8 cellular contexts compared by ENCODE assay signal in the genomic region with DNA sequence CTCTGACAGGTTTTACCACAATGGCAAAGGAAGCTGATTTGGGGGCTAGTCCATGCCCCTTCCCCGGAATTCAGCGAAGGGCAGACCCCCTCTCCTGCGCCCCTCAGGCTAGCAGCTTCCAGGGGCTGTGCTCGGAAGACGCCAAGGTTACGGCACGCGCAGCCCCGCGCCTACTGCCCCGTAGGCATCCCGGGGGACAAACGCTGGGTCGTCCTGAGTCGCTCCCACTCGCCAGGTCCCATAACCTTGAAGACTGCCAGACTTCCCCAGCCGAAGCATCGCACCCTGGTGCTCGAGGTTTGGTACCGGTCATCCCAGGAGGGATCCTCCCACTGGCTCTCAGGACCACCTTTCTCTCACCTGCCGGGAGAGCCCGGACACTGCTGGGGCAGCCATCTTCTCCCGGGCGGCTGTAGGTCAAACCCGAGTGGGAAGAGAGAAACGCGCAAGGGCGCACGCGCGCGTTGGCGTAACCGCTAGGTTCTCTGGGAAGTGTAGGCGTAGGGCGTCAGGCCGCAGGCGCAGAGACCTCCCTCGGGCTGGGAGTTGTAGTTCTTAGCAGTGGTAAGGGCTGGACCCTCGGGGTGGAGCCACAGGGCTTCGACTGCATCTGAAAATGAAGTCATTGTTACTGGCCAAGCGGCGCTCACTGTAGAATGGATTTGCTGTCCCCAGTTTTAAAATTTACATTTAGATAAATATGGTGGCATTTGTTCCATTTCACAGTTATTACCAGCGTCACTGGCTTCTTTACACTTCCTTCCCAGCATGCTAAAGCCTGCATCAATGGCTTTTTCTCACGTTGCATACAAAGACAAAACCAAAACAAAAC. TPM values are rescaled to one million over a fixed set of nuclear protein-coding genes. Genes with fewer than 3 reads are reported as not detected.
DNase-seq lines count a peak whose midpoint lies in the region; ATAC-seq, FAIRE-seq and TF ChIP-seq lines count a peak whose summit lies in the region.

A gene with protein sequence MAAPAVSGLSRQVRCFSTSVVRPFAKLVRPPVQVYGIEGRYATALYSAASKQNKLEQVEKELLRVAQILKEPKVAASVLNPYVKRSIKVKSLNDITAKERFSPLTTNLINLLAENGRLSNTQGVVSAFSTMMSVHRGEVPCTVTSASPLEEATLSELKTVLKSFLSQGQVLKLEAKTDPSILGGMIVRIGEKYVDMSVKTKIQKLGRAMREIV (minus strand): TSS at position 437 of the 832 bp plus-strand sequence. CDS start 41 bp downstream, at position 396.

- H2BK5ac ChIP-seq in trophoblast cell (ENCODE audit: low read depth, low read length, poor library complexity) = peak within 1 kb of the TSS; percentile 42

- peak within 1 kb of the TSS; percentile 91 for H4K91ac ChIP-seq in trophoblast cell (ENCODE audit: low read depth, low read length)

- H3K36me3 ChIP-seq in adrenal gland (replicated peaks in 1 of 2) = peaks cover 0 to 27% of the 10 kb centered on the region in 2 donors
- H3K36me3 ChIP-seq in trophoblast cell (ENCODE audit: control insufficient read depth in 1 of 2, insufficient read depth in 2 of 2, low read length in 2 of 2) = peaks cover 7 to 8% of the 10 kb centered on the region in 2 experiments
- peaks cover 0 to 26% (median 10%) of the 10 kb centered on the region in 4 donors for H3K36me3 ChIP-seq in transverse colon

- peak within 1 kb of the TSS; percentile 83 for H3K4me2 ChIP-seq in trophoblast cell (ENCODE audit: low read length)

- peak within 1 kb of the TSS; percentile 55 for H2BK120ac ChIP-seq in trophoblast cell (ENCODE audit: insufficient read depth, low read length, poor library complexity)

- H3K4me3 ChIP-seq in adrenal gland (peak within 1 kb of the TSS; percentile 45 to 99 (median 75)), trophoblast cell (ENCODE audit: low read depth, low read length) (peak within 1 kb of the TSS; percentile 93), transverse colon (peak within 1 kb of the TSS; percentile 62 to 88 (median 81))

- H3K18ac ChIP-seq in trophoblast cell (ENCODE audit: low read length) = peak within 1 kb of the TSS; percentile 96

- peak within 1 kb of the TSS; percentile 100 for H3K4ac ChIP-seq in trophoblast cell (ENCODE audit: low read depth, low read length)

- peaks cover 4% of the 10 kb centered on the region for H3K79me2 ChIP-seq in trophoblast cell (ENCODE audit: control insufficient read depth, insufficient read depth, low read length, poor library complexity)

- TF ChIP-seq EP300 in transverse colon (IDR thresholded peaks at IDR 0.05; ENCODE audit: low read depth) = no peak

- H3K14ac ChIP-seq in trophoblast cell (ENCODE audit: low read length) = peak within 1 kb of the TSS; percentile 99

- H3K79me1 ChIP-seq in trophoblast cell (ENCODE audit: low read length) = peaks cover 4% of the 10 kb centered on the region

- peak within 1 kb of the TSS; percentile 89 for H2AFZ ChIP-seq in trophoblast cell (ENCODE audit: insufficient read depth, low read length, poor library complexity)

- in situ Hi-C loops in transverse colon (cut with MboI; ENCODE audit: low pct_ligation_motif_present in 1 of 4, low pct_unique_long_range_greater_than_20kb in 1 of 4, low sequenced_read_pairs in 3 of 4) = loop anchor here (25.0 kb wide), 2 partner anchors 697 to 722 kb away; a partner anchor contains a TSS

- peak; percentile 97 for FAIRE-seq in GM12892 (lab: Jason Lieb, UNC)

- H3K23ac ChIP-seq in trophoblast cell (ENCODE audit: low read length) = no peak within 1 kb of the TSS

- 0 to 1% (median 1%) methylated on average over 14 to 45 of the region's 45 CpGs for WGBS in adrenal gland, 4 donors
- no CpG with 5 or more reads among the region's 45 CpGs for WGBS in trophoblast cell (ENCODE audit: extremely low coverage, insufficient coverage, insufficient read length)
- 1% methylated on average over 27 of the region's 45 CpGs; no CpG with 5 or more reads in 1 of the 2 donors for WGBS in transverse colon (ENCODE audit: low coverage in 1 of 2), 2 donors

- peak within 1 kb of the TSS; percentile 95 for H3K9ac ChIP-seq in trophoblast cell (ENCODE audit: low read length)

- H3K9me3 ChIP-seq in adrenal gland (replicated peaks in 1 of 3) = no peaks in the 10 kb centered on the region
- no peaks in the 10 kb centered on the region for H3K9me3 ChIP-seq in trophoblast cell (ENCODE audit: insufficient read depth, low read depth, low read length)
- no peaks in the 10 kb centered on the region for H3K9me3 ChIP-seq in transverse colon

- TF ChIP-seq POLR2A in GM12892 (IDR thresholded peaks at IDR 0.05; ENCODE audit: low read depth, low read length) (peak; percentile 97), adrenal gland (IDR thresholded peaks at IDR 0.05) (peak in 1 of 2 donors; percentile 84), transverse colon (IDR thresholded peaks at IDR 0.05) (peak; percentile 94)

- H2BK12ac ChIP-seq in trophoblast cell (ENCODE audit: low read length) = no peak within 1 kb of the TSS

- peak within 1 kb of the TSS; percentile 95 for H4K12ac ChIP-seq in trophoblast cell (ENCODE audit: low read depth, low read length)

- H3K27me3 ChIP-seq in adrenal gland (no peaks in the 10 kb centered on the region), trophoblast cell (ENCODE audit: insufficient read depth, low read length) (no peaks in the 10 kb centered on the region), transverse colon (no peaks in the 10 kb centered on the region)

- H3K27ac ChIP-seq in adrenal gland = peak within 1 kb of the TSS in 4 of 5 donors; percentile 12 to 82 (median 78)
- H3K27ac ChIP-seq in trophoblast cell (ENCODE audit: low read depth, low read length) = no peak within 1 kb of the TSS
- H3K27ac ChIP-seq in transverse colon = peak within 1 kb of the TSS; percentile 80 to 90 (median 88)

- peak within 1 kb of the TSS; percentile 97 for H4K8ac ChIP-seq in trophoblast cell (ENCODE audit: low read depth, low read length)

- DNase-seq in GM12892 (ENCODE audit: insufficient read length) = peak; percentile 81
- peak; percentile 94 for DNase-seq in NCI-H146 (lab: John Stamatoyannopoulos, UW)
- peak; percentile 89 to 97 (median 92) for DNase-seq in T-helper 1 cell
- peak; percentile 98 to 99 (median 98) for DNase-seq in adrenal gland
- DNase-seq in cardiac septum (ENCODE audit: low spot score) = peak; percentile 99
- peak; percentile 99 for DNase-seq in trophoblast cell
- DNase-seq in transverse colon = peak; percentile 98

- peak within 1 kb of the TSS; percentile 100 for H2AK5ac ChIP-seq in trophoblast cell (ENCODE audit: low read length)

- intact Hi-C loops in adrenal gland (cut with DNase I) = no loop called here
- intact Hi-C loops in cardiac septum (cut with DNase I) = no loop called here
- intact Hi-C loops in transverse colon (cut with DNase I; ENCODE audit: low total_unique reads) = no loop called here

- peak in 1 of 6 experiments; percentile 6 for TF ChIP-seq CTCF in adrenal gland (IDR thresholded peaks at IDR 0.05)
- peak in 2 of 5 experiments; percentile 26 to 30 for TF ChIP-seq CTCF in transverse colon (IDR thresholded peaks at IDR 0.05)

- H3K4me1 ChIP-seq in adrenal gland (replicated peaks in 1 of 2) (peaks cover 0 to 12% of the 10 kb centered on the region in 2 donors), trophoblast cell (ENCODE audit: control insufficient read depth in 1 of 2, insufficient read depth in 2 of 2, low read length in 2 of 2) (no peaks in the 10 kb centered on the region), transverse colon (peaks cover 0 to 24% (median 18%) of the 10 kb centered on the region in 4 donors)

- peak; percentile 98 for ATAC-seq in HG02852 (IDR thresholded peaks at IDR 0.05; ENCODE audit: unreplicated experiment)

RNA-seq across cellular contexts. Expression of the gene that starts here (rescaled TPM):
- polyA plus RNA-seq in GM12892 (2012; ENCODE audit: missing spikeins) = 388 TPM
- total RNA-seq in adrenal gland (100 to 1,000 TPM in 7 of 8 donors, 10 to 100 TPM in 1; 78.6 to 299 (median 180) TPM), cardiac septum (556 TPM), transverse colon (100 to 1,000 TPM in 2 of 4 donors, 10 to 100 TPM in 2; 65.1 to 375 (median 193) TPM)
- polyA plus RNA-seq in adrenal gland = 100 to 1,000 TPM; 156 to 256 (median 235) TPM
- 330 and 331 TPM in 2 replicates for polyA plus RNA-seq in trophoblast cell (2013)
